8 cellular contexts compared by ENCODE assay signal in genomic region chr2:113541200-113541983, GRCh38. TPM values are rescaled to one million over a fixed set of nuclear protein-coding genes. Genes with fewer than 3 reads are reported as not detected.
DNase-seq lines count a peak whose midpoint lies in the region; ATAC-seq and TF ChIP-seq lines count a peak whose summit lies in the region.
"Not testable (repeated sequence)": the region's sequence is repeated elsewhere in the genome, so short reads cannot be mapped to it uniquely, and the experiment has no call there.

No MANE protein-coding gene starts in this region.

- intact Hi-C loops in activated B cell treated with CpG ODN at 0.5 μM for 24 hours (cut with micrococcal nuclease) = not testable (repeated sequence)

- not testable (repeated sequence) for TF ChIP-seq CTCF in activated B cell treated with CpG ODN at 0.5 μM for 24 hours (IDR thresholded peaks at IDR 0.05); epithelial cell of esophagus (IDR thresholded peaks at IDR 0.05; ENCODE audit: insufficient read depth, low read depth, low read length, missing control alignments); nephron (IDR thresholded peaks at IDR 0.05; ENCODE audit: unreplicated experiment in 3 of 3)

- not testable (repeated sequence) for H3K9me3 ChIP-seq in iPS-18c (ENCODE audit: control insufficient read depth, insufficient read depth, low read length)

- H3K4me3 ChIP-seq in epithelial cell of esophagus (ENCODE audit: low read length) (peak overlapping the region; percentile 19), iPS-18c (ENCODE audit: insufficient read depth, low read depth, low read length) (peak overlapping the region; percentile 43; the same call in 1 of the 2 replicates)

- CTCF ChIA-PET in activated B cell treated with CpG ODN at 0.5 μM for 24 hours (lab: Charles Lee) = not testable (repeated sequence)

- not testable (repeated sequence) for H3K4me1 Mint-ChIP-seq in activated B cell treated with CpG ODN at 0.5 μM for 24 hours; activated naive CD8-positive, alpha-beta T cell treated with anti-CD3 and anti-CD28 coated beads, Interleukin-2, amount 10 ng/mL, durations not matched to agents 7 days and 5 days; nephron

- DNase-seq in Ammon's horn (ENCODE audit: low spot score) = peak; percentile 4
- DNase-seq in HK-2 (ENCODE audit: unreplicated experiment) = peak; percentile 1
- DNase-seq in activated B cell treated with CpG ODN at 0.5 μM for 24 hours = peak; percentile 21
- peak; percentile 55 for DNase-seq in activated naive CD8-positive, alpha-beta T cell treated with anti-CD3 and anti-CD28 coated beads, Interleukin-2, amount 10 ng/mL, durations not matched to agents 7 days and 5 days
- DNase-seq in epithelial cell of esophagus (ENCODE audit: low read depth) = not testable (repeated sequence)
- DNase-seq in stimulated activated CD4-positive, alpha-beta T cell treated with anti-CD3 and anti-CD28 coated beads, Interleukin-4, amount 100 ng/mL, for 24 hours = peak; percentile 6

- H3K4me3 Mint-ChIP-seq in activated B cell treated with CpG ODN at 0.5 μM for 24 hours = peak overlapping the region; percentile 75
- H3K4me3 Mint-ChIP-seq in activated naive CD8-positive, alpha-beta T cell treated with anti-CD3 and anti-CD28 coated beads, Interleukin-2, amount 10 ng/mL, durations not matched to agents 7 days and 5 days = peak overlapping the region; percentile 75
- peak overlapping the region; percentile 80 to 92 (median 91) for H3K4me3 Mint-ChIP-seq in nephron

- H3K9me3 Mint-ChIP-seq in activated B cell treated with CpG ODN at 0.5 μM for 24 hours; activated naive CD8-positive, alpha-beta T cell treated with anti-CD3 and anti-CD28 coated beads, Interleukin-2, amount 10 ng/mL, durations not matched to agents 7 days and 5 days; nephron: not testable (repeated sequence)

- H3K36me3 Mint-ChIP-seq in activated B cell treated with CpG ODN at 0.5 μM for 24 hours (ENCODE audit: low read depth); activated naive CD8-positive, alpha-beta T cell treated with anti-CD3 and anti-CD28 coated beads, Interleukin-2, amount 10 ng/mL, durations not matched to agents 7 days and 5 days; nephron (ENCODE audit: low read depth): not testable (repeated sequence)

- POLR2A ChIA-PET in activated B cell treated with CpG ODN at 0.5 μM for 24 hours (lab: Charles Lee); activated naive CD8-positive, alpha-beta T cell treated with anti-CD3 and anti-CD28 coated beads, Interleukin-2, amount 10 ng/mL, durations not matched to agents 7 days and 5 days (lab: Charles Lee): not testable (repeated sequence)

- H3K27ac Mint-ChIP-seq in activated B cell treated with CpG ODN at 0.5 μM for 24 hours; activated naive CD8-positive, alpha-beta T cell treated with anti-CD3 and anti-CD28 coated beads, Interleukin-2, amount 10 ng/mL, durations not matched to agents 7 days and 5 days: not testable (repeated sequence)
- peak overlapping the region; percentile 96 to 97 (median 97) for H3K27ac Mint-ChIP-seq in nephron

- H3K27me3 Mint-ChIP-seq in activated B cell treated with CpG ODN at 0.5 μM for 24 hours = not testable (repeated sequence)
- peaks cover 15% of the 10 kb centered on the region for H3K27me3 Mint-ChIP-seq in activated naive CD8-positive, alpha-beta T cell treated with anti-CD3 and anti-CD28 coated beads, Interleukin-2, amount 10 ng/mL, durations not matched to agents 7 days and 5 days
- H3K27me3 Mint-ChIP-seq in nephron (ENCODE audit: low read depth) = peaks cover 14% of the 10 kb centered on the region

- not testable (repeated sequence) for ATAC-seq in activated B cell treated with CpG ODN at 0.5 μM for 24 hours (ENCODE audit: low read depth)
- peak; percentile 72 for ATAC-seq in activated naive CD8-positive, alpha-beta T cell treated with anti-CD3 and anti-CD28 coated beads, Interleukin-2, amount 10 ng/mL, durations not matched to agents 7 days and 5 days (ENCODE audit: low read depth)

RNA-seq across cellular contexts. Expression of gene FOXD4L1, which starts 42.9 kb away (rescaled TPM):
- total RNA-seq in activated B cell treated with CpG ODN at 0.5 μM for 24 hours = 0.17 and 0.35 TPM in 2 replicates
- under 1 TPM; 0.14 to 0.47 TPM for total RNA-seq in activated naive CD8-positive, alpha-beta T cell treated with anti-CD3 and anti-CD28 coated beads, Interleukin-2, amount 10 ng/mL, durations not matched to agents 7 days and 5 days
